In genomic region chr9:130493476-130493875, GRCh38 we compare ENCODE assay signal across 20 cellular contexts.
"Had no signal": no experiment of that assay in that cellular context is flagged by ENCODE, and none has a peak within 500 bp of the region (broad histone marks: within the 10 kb centered on the region; RNA-seq: fewer than 3 reads in every experiment).

No MANE protein-coding gene starts in this region.

- DNase-seq: KBM-7, MV-4-11, NCI-H1048, NCI-H1105, NCI-H1417, NCI-H1436 treated with DMSO at 0.1 percent for 48 hours, NCI-H1694, NCI-H187 treated with DMSO at 0.1 percent for 48 hours, NCI-H2029 treated with DMSO at 0.1 percent for 48 hours, NCI-H226, NCI-H446, NCI-H510A, NCI-H524 treated with DMSO at 0.1 percent for 48 hours, NCI-H69, NCI-H774, SHP77 treated with DMSO at 0.1 percent for 48 hours had no signal

- H3K4me3 ChIP-seq: SJCRH30 had no signal

- H3K9me3 ChIP-seq: SJCRH30 had no signal

- H3K27ac ChIP-seq: RWPE1, SJCRH30 had no signal

- H3K27me3 ChIP-seq: SJCRH30 had no signal

- H3K4me1 ChIP-seq: SJCRH30 had no signal

- ATAC-seq: Panc1, SK-N-SH treated with all-trans-retinoic acid at 6 μM for 48 hours had no signal
